Comparison of ENCODE assay signal across 1 cellular context in genomic region chr3:194395767-194396527, GRCh38.
TF ChIP-seq lines count a peak whose summit lies in the region.

No MANE protein-coding gene starts in this region.

TF ChIP-seq in K562, 482 proteins besides CTCF, POLR2A, EP300 and RAD21 (continued from another document and continues in another):
- TF ChIP-seq, protein P1, sequence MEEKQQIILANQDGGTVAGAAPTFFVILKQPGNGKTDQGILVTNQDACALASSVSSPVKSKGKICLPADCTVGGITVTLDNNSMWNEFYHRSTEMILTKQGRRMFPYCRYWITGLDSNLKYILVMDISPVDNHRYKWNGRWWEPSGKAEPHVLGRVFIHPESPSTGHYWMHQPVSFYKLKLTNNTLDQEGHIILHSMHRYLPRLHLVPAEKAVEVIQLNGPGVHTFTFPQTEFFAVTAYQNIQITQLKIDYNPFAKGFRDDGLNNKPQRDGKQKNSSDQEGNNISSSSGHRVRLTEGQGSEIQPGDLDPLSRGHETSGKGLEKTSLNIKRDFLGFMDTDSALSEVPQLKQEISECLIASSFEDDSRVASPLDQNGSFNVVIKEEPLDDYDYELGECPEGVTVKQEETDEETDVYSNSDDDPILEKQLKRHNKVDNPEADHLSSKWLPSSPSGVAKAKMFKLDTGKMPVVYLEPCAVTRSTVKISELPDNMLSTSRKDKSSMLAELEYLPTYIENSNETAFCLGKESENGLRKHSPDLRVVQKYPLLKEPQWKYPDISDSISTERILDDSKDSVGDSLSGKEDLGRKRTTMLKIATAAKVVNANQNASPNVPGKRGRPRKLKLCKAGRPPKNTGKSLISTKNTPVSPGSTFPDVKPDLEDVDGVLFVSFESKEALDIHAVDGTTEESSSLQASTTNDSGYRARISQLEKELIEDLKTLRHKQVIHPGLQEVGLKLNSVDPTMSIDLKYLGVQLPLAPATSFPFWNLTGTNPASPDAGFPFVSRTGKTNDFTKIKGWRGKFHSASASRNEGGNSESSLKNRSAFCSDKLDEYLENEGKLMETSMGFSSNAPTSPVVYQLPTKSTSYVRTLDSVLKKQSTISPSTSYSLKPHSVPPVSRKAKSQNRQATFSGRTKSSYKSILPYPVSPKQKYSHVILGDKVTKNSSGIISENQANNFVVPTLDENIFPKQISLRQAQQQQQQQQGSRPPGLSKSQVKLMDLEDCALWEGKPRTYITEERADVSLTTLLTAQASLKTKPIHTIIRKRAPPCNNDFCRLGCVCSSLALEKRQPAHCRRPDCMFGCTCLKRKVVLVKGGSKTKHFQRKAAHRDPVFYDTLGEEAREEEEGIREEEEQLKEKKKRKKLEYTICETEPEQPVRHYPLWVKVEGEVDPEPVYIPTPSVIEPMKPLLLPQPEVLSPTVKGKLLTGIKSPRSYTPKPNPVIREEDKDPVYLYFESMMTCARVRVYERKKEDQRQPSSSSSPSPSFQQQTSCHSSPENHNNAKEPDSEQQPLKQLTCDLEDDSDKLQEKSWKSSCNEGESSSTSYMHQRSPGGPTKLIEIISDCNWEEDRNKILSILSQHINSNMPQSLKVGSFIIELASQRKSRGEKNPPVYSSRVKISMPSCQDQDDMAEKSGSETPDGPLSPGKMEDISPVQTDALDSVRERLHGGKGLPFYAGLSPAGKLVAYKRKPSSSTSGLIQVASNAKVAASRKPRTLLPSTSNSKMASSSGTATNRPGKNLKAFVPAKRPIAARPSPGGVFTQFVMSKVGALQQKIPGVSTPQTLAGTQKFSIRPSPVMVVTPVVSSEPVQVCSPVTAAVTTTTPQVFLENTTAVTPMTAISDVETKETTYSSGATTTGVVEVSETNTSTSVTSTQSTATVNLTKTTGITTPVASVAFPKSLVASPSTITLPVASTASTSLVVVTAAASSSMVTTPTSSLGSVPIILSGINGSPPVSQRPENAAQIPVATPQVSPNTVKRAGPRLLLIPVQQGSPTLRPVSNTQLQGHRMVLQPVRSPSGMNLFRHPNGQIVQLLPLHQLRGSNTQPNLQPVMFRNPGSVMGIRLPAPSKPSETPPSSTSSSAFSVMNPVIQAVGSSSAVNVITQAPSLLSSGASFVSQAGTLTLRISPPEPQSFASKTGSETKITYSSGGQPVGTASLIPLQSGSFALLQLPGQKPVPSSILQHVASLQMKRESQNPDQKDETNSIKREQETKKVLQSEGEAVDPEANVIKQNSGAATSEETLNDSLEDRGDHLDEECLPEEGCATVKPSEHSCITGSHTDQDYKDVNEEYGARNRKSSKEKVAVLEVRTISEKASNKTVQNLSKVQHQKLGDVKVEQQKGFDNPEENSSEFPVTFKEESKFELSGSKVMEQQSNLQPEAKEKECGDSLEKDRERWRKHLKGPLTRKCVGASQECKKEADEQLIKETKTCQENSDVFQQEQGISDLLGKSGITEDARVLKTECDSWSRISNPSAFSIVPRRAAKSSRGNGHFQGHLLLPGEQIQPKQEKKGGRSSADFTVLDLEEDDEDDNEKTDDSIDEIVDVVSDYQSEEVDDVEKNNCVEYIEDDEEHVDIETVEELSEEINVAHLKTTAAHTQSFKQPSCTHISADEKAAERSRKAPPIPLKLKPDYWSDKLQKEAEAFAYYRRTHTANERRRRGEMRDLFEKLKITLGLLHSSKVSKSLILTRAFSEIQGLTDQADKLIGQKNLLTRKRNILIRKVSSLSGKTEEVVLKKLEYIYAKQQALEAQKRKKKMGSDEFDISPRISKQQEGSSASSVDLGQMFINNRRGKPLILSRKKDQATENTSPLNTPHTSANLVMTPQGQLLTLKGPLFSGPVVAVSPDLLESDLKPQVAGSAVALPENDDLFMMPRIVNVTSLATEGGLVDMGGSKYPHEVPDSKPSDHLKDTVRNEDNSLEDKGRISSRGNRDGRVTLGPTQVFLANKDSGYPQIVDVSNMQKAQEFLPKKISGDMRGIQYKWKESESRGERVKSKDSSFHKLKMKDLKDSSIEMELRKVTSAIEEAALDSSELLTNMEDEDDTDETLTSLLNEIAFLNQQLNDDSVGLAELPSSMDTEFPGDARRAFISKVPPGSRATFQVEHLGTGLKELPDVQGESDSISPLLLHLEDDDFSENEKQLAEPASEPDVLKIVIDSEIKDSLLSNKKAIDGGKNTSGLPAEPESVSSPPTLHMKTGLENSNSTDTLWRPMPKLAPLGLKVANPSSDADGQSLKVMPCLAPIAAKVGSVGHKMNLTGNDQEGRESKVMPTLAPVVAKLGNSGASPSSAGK (IDR thresholded peaks at IDR 0.05), result no peak
- TF ChIP-seq EZH2 (IDR thresholded peaks at IDR 0.05; ENCODE audit: borderline replicate concordance, low read depth, low read length) (no peak), HNRNPUL1 (IDR thresholded peaks at IDR 0.05; ENCODE audit: low read length) (no peak), GATAD2B (IDR thresholded peaks at IDR 0.05; ENCODE audit: borderline replicate concordance) (no peak), ZBED1 (IDR thresholded peaks at IDR 0.05) (no peak), SETDB1 (IDR thresholded peaks at IDR 0.05; ENCODE audit: low read length) (no peak), L3MBTL2 (IDR thresholded peaks at IDR 0.05) (peak; percentile 9; the same call in 1 of the 2 replicates), NR4A1 (CRISPR knock-in tag; IDR thresholded peaks at IDR 0.05) (no peak), NR4A1 (tag; IDR thresholded peaks at IDR 0.05) (no peak), TGIF2 (CRISPR knock-in tag; IDR thresholded peaks at IDR 0.05) (no peak), HNRNPLL (IDR thresholded peaks at IDR 0.05; ENCODE audit: low read depth, low read length, poor library complexity, severe bottlenecking) (no peak), KAT8 (IDR thresholded peaks at IDR 0.05; ENCODE audit: low read depth) (no peak), UBTF (IDR thresholded peaks at IDR 0.05; ENCODE audit: borderline replicate concordance in 1 of 2, low read depth in 2 of 2, low read length in 2 of 2) (no peak), KDM1A (IDR thresholded peaks at IDR 0.05) (no peak), HMG20A (CRISPR knock-in tag; conservative IDR thresholded peaks at IDR 0.05) (no peak), ZNF707 (CRISPR knock-in tag; conservative IDR thresholded peaks at IDR 0.05) (no peak), NFIX (CRISPR knock-in tag; IDR thresholded peaks at IDR 0.05; ENCODE audit: low read depth) (no peak), FOXJ2 (tag; IDR thresholded peaks at IDR 0.05) (no peak), PHB2 (IDR thresholded peaks at IDR 0.05; ENCODE audit: low read depth) (no peak), NCOA4 (IDR thresholded peaks at IDR 0.05; ENCODE audit: partially characterized antibody) (no peak), ZNF124 (CRISPR knock-in tag; IDR thresholded peaks at IDR 0.05) (no peak), SUPT5H (IDR thresholded peaks at IDR 0.05) (no peak), EP400 (IDR thresholded peaks at IDR 0.05) (no peak), HDAC2 (IDR thresholded peaks at IDR 0.05) (no peak), ZNF263 (CRISPR knock-in tag; IDR thresholded peaks at IDR 0.05; ENCODE audit: borderline replicate concordance) (peak; percentile 96), THAP7 (CRISPR knock-in tag; IDR thresholded peaks at IDR 0.05) (no peak), RCOR1 (IDR thresholded peaks at IDR 0.05; ENCODE audit: borderline replicate concordance in 1 of 2, low read depth in 2 of 2, low read length in 2 of 2) (peak in 1 of 2 experiments; percentile 53; a peak in 1 of 4 replicates), AFF1 (IDR thresholded peaks at IDR 0.05; ENCODE audit: low read depth in 1 of 2, partially characterized antibody in 2 of 2) (no peak), ASH1L (IDR thresholded peaks at IDR 0.05; ENCODE audit: borderline replicate concordance, low read depth, partially characterized antibody) (no peak), HDAC1 (IDR thresholded peaks at IDR 0.05) (peak in 1 of 2 experiments; percentile 79; a peak in 1 of 4 replicates), MAZ (CRISPR knock-in tag; conservative IDR thresholded peaks at IDR 0.05 in 1 of 2, IDR thresholded peaks at IDR 0.05 in 1 of 2) (peak; percentile 60 to 80), ZNF668 (CRISPR knock-in tag; IDR thresholded peaks at IDR 0.05) (no peak), FOS (IDR thresholded peaks at IDR 0.05; ENCODE audit: extremely low read depth, insufficient read length) (no peak), CEBPG (CRISPR knock-in tag; IDR thresholded peaks at IDR 0.05) (no peak), CEBPG (tag; conservative IDR thresholded peaks at IDR 0.05 in 1 of 2, IDR thresholded peaks at IDR 0.05 in 1 of 2) (no peak), HDAC3 (IDR thresholded peaks at IDR 0.05; ENCODE audit: borderline replicate concordance, partially characterized antibody) (no peak), RBM17 (IDR thresholded peaks at IDR 0.05; ENCODE audit: borderline replicate concordance, low read depth, low read length) (no peak), ZNF445 (CRISPR knock-in tag; IDR thresholded peaks at IDR 0.05; ENCODE audit: low read depth) (no peak)
- TF ChIP-seq, protein P2, sequence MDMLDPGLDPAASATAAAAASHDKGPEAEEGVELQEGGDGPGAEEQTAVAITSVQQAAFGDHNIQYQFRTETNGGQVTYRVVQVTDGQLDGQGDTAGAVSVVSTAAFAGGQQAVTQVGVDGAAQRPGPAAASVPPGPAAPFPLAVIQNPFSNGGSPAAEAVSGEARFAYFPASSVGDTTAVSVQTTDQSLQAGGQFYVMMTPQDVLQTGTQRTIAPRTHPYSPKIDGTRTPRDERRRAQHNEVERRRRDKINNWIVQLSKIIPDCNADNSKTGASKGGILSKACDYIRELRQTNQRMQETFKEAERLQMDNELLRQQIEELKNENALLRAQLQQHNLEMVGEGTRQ (CRISPR knock-in tag; IDR thresholded peaks at IDR 0.05), result no peak
- TF ChIP-seq, protein P3, sequence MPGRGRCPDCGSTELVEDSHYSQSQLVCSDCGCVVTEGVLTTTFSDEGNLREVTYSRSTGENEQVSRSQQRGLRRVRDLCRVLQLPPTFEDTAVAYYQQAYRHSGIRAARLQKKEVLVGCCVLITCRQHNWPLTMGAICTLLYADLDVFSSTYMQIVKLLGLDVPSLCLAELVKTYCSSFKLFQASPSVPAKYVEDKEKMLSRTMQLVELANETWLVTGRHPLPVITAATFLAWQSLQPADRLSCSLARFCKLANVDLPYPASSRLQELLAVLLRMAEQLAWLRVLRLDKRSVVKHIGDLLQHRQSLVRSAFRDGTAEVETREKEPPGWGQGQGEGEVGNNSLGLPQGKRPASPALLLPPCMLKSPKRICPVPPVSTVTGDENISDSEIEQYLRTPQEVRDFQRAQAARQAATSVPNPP (IDR thresholded peaks at IDR 0.05; ENCODE audit: borderline replicate concordance, insufficient read depth, insufficient read length), result no peak
- TF ChIP-seq, protein P4, sequence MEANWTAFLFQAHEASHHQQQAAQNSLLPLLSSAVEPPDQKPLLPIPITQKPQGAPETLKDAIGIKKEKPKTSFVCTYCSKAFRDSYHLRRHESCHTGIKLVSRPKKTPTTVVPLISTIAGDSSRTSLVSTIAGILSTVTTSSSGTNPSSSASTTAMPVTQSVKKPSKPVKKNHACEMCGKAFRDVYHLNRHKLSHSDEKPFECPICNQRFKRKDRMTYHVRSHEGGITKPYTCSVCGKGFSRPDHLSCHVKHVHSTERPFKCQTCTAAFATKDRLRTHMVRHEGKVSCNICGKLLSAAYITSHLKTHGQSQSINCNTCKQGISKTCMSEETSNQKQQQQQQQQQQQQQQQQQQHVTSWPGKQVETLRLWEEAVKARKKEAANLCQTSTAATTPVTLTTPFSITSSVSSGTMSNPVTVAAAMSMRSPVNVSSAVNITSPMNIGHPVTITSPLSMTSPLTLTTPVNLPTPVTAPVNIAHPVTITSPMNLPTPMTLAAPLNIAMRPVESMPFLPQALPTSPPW (CRISPR knock-in tag; IDR thresholded peaks at IDR 0.05), result peak; percentile 75
- TF ChIP-seq, protein P5, sequence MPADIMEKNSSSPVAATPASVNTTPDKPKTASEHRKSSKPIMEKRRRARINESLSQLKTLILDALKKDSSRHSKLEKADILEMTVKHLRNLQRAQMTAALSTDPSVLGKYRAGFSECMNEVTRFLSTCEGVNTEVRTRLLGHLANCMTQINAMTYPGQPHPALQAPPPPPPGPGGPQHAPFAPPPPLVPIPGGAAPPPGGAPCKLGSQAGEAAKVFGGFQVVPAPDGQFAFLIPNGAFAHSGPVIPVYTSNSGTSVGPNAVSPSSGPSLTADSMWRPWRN (IDR thresholded peaks at IDR 0.05; ENCODE audit: low read depth), result no peak
